Comparison of ENCODE assay signal across 21 cellular contexts in genomic region chr19:16209266-16209665, GRCh38. TPM values are rescaled to one million over a fixed set of nuclear protein-coding genes. Genes with fewer than 3 reads are reported as not detected.
"Had no signal": no experiment of that assay in that cellular context is flagged by ENCODE, and none has a peak within 500 bp of the region (broad histone marks: within the 10 kb centered on the region; RNA-seq: fewer than 3 reads in every experiment).

No MANE protein-coding gene starts in this region.

- H3K27ac Mint-ChIP-seq: activated CD8-positive, alpha-beta memory T cell treated with anti-CD3 and anti-CD28 coated beads, Interleukin-2, amount 10 ng/mL, durations not matched to agents 7 days and 5 days; activated naive CD4-positive, alpha-beta T cell treated with anti-CD3 and anti-CD28 coated beads, Interleukin-2, amount 50 U/mL, for 24 hours; T-helper 2 cell treated with Interferon-gamma antibody and Interleukin-4, amounts not matched to agents 5 μg/mL and 100 μg/mL, for 36 hours had no signal

- H3K27me3 Mint-ChIP-seq: activated CD8-positive, alpha-beta memory T cell treated with anti-CD3 and anti-CD28 coated beads, Interleukin-2, amount 10 ng/mL, durations not matched to agents 7 days and 5 days; activated naive CD4-positive, alpha-beta T cell treated with anti-CD3 and anti-CD28 coated beads, Interleukin-2, amount 50 U/mL, for 24 hours had no signal

- ATAC-seq: activated CD8-positive, alpha-beta memory T cell treated with anti-CD3 and anti-CD28 coated beads, Interleukin-2, amount 10 ng/mL, durations not matched to agents 7 days and 5 days; activated T-cell treated with anti-CD3 and anti-CD28 coated beads, Interleukin-2, amount 50 U/mL, for 4 hours; right lobe of liver had no signal

- H3K27ac ChIP-seq: right lobe of liver, thoracic aorta had no signal

- H3K4me3 ChIP-seq: right lobe of liver, thoracic aorta had no signal

- H3K9me3 Mint-ChIP-seq: activated naive CD4-positive, alpha-beta T cell treated with anti-CD3 and anti-CD28 coated beads, Interleukin-2, amount 50 U/mL, for 24 hours; activated T-cell treated with anti-CD3 and anti-CD28 coated beads, Interleukin-2, amount 50 U/mL, for 4 hours; T-helper 2 cell treated with Interferon-gamma antibody and Interleukin-4, amounts not matched to agents 5 μg/mL and 100 μg/mL, for 36 hours had no signal

- H3K9me3 ChIP-seq: right lobe of liver, thoracic aorta had no signal

- H3K27me3 ChIP-seq: right lobe of liver had no signal

- H3K4me3 Mint-ChIP-seq: activated CD8-positive, alpha-beta memory T cell treated with anti-CD3 and anti-CD28 coated beads, Interleukin-2, amount 10 ng/mL, durations not matched to agents 7 days and 5 days; activated naive CD4-positive, alpha-beta T cell treated with anti-CD3 and anti-CD28 coated beads, Interleukin-2, amount 50 U/mL, for 24 hours; activated T-cell treated with anti-CD3 and anti-CD28 coated beads, Interleukin-2, amount 50 U/mL, for 4 hours; T-helper 2 cell treated with Interferon-gamma antibody and Interleukin-4, amounts not matched to agents 5 μg/mL and 100 μg/mL, for 36 hours had no signal

- DNase-seq: activated CD4-positive, alpha-beta T cell treated with anti-CD3 and anti-CD28 coated beads for 1 hour; activated CD4-positive, alpha-beta T cell treated with anti-CD3 and anti-CD28 coated beads, Interleukin-2, amount 50 U/mL, for 4 hours; activated CD8-positive, alpha-beta memory T cell treated with anti-CD3 and anti-CD28 coated beads, Interleukin-2, amount 10 ng/mL, durations not matched to agents 7 days and 5 days; activated effector memory CD4-positive, alpha-beta T cell treated with Interleukin-2 at 50 U/mL for 16 hours; activated T-cell treated with anti-CD3 and anti-CD28 coated beads, Interleukin-2, amount 50 U/mL, for 4 hours; anterior cingulate cortex; cerebellar nuclear complex; effector CD8-positive, alpha-beta T cell; foreskin melanocyte; mesendoderm had no signal

RNA-seq across cellular contexts. Expression of gene CIB3, which starts 35.9 kb away (rescaled TPM):
- total RNA-seq: activated CD8-positive, alpha-beta memory T cell treated with anti-CD3 and anti-CD28 coated beads, Interleukin-2, amount 10 ng/mL, durations not matched to agents 7 days and 5 days; activated T-cell treated with anti-CD3 and anti-CD28 coated beads, Interleukin-2, amount 50 U/mL, for 4 hours; fibroblast of lung; kidney epithelial cell; lower leg skin; osteoblast; pulmonary artery endothelial cell; right lobe of liver; thoracic aorta; urinary bladder had no signal
- polyA plus RNA-seq: fibroblast of lung, neural cell, urinary bladder had no signal
